Comparison of ENCODE assay signal across 8 cellular contexts in the genomic region with DNA sequence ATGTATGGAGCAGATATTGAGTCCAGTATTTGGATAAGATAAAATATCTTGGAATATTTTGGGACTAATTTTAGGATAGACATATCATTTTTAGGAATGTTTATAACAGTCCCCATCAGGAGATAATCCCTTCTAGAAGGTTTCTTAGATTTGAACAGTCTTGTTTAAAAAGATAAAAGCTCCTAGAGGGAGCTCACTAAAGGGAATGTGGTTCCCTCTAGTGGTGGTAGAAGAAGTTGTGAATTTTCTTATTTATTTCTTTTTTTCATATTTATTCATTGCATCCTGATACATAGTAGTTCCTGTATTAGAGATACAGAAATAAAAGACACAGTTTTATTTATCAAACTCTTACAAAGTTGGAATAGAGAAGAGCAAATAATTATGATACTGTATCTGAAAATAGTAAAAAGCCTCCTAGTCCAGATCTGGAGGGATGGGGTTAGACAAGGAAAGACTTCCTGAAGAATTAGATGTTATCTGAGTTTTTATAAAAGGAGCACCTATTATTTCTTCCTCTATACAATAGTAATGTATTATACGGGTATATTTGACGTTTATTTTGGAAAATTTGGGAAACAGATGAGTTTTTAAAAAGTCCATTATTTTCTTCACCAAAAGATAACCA. TPM values are rescaled to one million over a fixed set of nuclear protein-coding genes. Genes with fewer than 3 reads are reported as not detected.
A peak's percentile ranks its signal among the peaks of the same experiment; 100 is the strongest.
DNase-seq lines count a peak whose midpoint lies in the region; ATAC-seq, FAIRE-seq and TF ChIP-seq lines count a peak whose summit lies in the region.

No MANE protein-coding gene starts in this region.

- TF ChIP-seq CTCF in heart right ventricle (IDR thresholded peaks at IDR 0.05) (peak; percentile 53 to 78 (median 68)), tibial nerve (IDR thresholded peaks at IDR 0.05) (peak; percentile 49 to 68 (median 54))

- H3K27me3 ChIP-seq in heart right ventricle (no peaks in the 10 kb centered on the region), tibial nerve (no peaks in the 10 kb centered on the region)

- H3K4me1 ChIP-seq in heart right ventricle (no peaks in the 10 kb centered on the region), tibial nerve (no peaks in the 10 kb centered on the region)

- H3K9me3 ChIP-seq in heart right ventricle (no peaks in the 10 kb centered on the region), tibial nerve (no peaks in the 10 kb centered on the region)

- DNase-seq in heart right ventricle, result no peak
- DNase-seq in Right ventricle myocardium superior, result no peak
- DNase-seq in NCI-H2081 treated with DMSO at 0.1 percent for 48 hours (lab: John Stamatoyannopoulos, UW), result peak; percentile 45
- DNase-seq in amniotic epithelial cell (ENCODE audit: low read depth), result peak; percentile 59
- no peak for DNase-seq in tibial nerve (ENCODE audit: low spot score in 2 of 2)
- no peak for DNase-seq in activated naive CD4-positive, alpha-beta T cell treated with anti-CD3 and anti-CD28 coated beads, Interleukin-2, amount 10 ng/mL, durations not matched to agents 7 days and 5 days

- peak; percentile 97 for FAIRE-seq in islet of Langerhans (lab: Jason Lieb, UNC)

- ATAC-seq in heart right ventricle (no peak), Right ventricle myocardium superior (ENCODE audit: poor library complexity) (no peak), GM19324 (IDR thresholded peaks at IDR 0.05; ENCODE audit: low FRiP score, unreplicated experiment) (no peak)

- H3K4me1 Mint-ChIP-seq in activated naive CD4-positive, alpha-beta T cell treated with anti-CD3 and anti-CD28 coated beads, Interleukin-2, amount 10 ng/mL, durations not matched to agents 7 days and 5 days, result no peaks in the 10 kb centered on the region

- TF ChIP-seq POLR2A in tibial nerve (IDR thresholded peaks at IDR 0.05), result no peak

- H3K4me3 Mint-ChIP-seq in activated naive CD4-positive, alpha-beta T cell treated with anti-CD3 and anti-CD28 coated beads, Interleukin-2, amount 10 ng/mL, durations not matched to agents 7 days and 5 days, result no peak overlapping the region

- no peaks in the 10 kb centered on the region for H3K9me3 Mint-ChIP-seq in activated naive CD4-positive, alpha-beta T cell treated with anti-CD3 and anti-CD28 coated beads, Interleukin-2, amount 10 ng/mL, durations not matched to agents 7 days and 5 days

- H3K27ac ChIP-seq in heart right ventricle (no peak overlapping the region), tibial nerve (no peak overlapping the region)

- TF ChIP-seq EP300 in tibial nerve (IDR thresholded peaks at IDR 0.05), result no peak

- no peak overlapping the region for H3K27ac Mint-ChIP-seq in activated naive CD4-positive, alpha-beta T cell treated with anti-CD3 and anti-CD28 coated beads, Interleukin-2, amount 10 ng/mL, durations not matched to agents 7 days and 5 days

- H3K4me3 ChIP-seq in heart right ventricle, result no peak overlapping the region
- no peak overlapping the region for H3K4me3 ChIP-seq in tibial nerve

- peaks cover 26% of the 10 kb centered on the region for H3K27me3 Mint-ChIP-seq in activated naive CD4-positive, alpha-beta T cell treated with anti-CD3 and anti-CD28 coated beads, Interleukin-2, amount 10 ng/mL, durations not matched to agents 7 days and 5 days

- H3K36me3 ChIP-seq in heart right ventricle (no peaks in the 10 kb centered on the region), tibial nerve (no peaks in the 10 kb centered on the region)

- intact Hi-C loops in heart right ventricle (cut with DNase I), result no loop called here
- intact Hi-C loops in Right ventricle myocardium superior (cut with DNase I), result loop anchor here (10.0 kb wide), 1 partner anchor 684 kb away; a partner anchor contains a TSS

- CTCF ChIA-PET in activated naive CD4-positive, alpha-beta T cell treated with anti-CD3 and anti-CD28 coated beads, Interleukin-2, amount 10 ng/mL, durations not matched to agents 7 days and 5 days (lab: Charles Lee), result interaction anchor here (0.8 to 2.1 kb wide), 11 partner anchors 16 to 695 kb away, joined by 3 to 16 read pairs (median 3); no protein-coding TSS in a partner anchor

- no peaks in the 10 kb centered on the region for H3K36me3 Mint-ChIP-seq in activated naive CD4-positive, alpha-beta T cell treated with anti-CD3 and anti-CD28 coated beads, Interleukin-2, amount 10 ng/mL, durations not matched to agents 7 days and 5 days

- WGBS in heart right ventricle, 2 donors, result 0 to 1% methylated on average over 2 of the region's 2 CpGs
- WGBS in tibial nerve, 2 donors, result 0 to 2% methylated on average over 2 of the region's 2 CpGs

RNA-seq across cellular contexts. Expression of a gene that starts 24.5 kb away (rescaled TPM):
- under 1 TPM in 7 of 10 donors, not detected in 3; 0.07 to 0.49 (median 0.14) TPM for total RNA-seq in heart right ventricle
- polyA plus RNA-seq in heart right ventricle, result under 1 TPM in 1 of 2 donors, not detected in 1; 0.03 TPM
- total RNA-seq in Right ventricle myocardium superior, result not detected
- 1 to 10 TPM in 1 of 4 donors, under 1 TPM in 2, not detected in 1; 0.22 to 1.5 (median 0.42) TPM for total RNA-seq in tibial nerve

Comparison
In these comparisons a context has a peak if more than half of its experiments do, and no peak if none do; other contexts are left out.
1. DNase-seq: peak in NCI-H2081 treated with DMSO at 0.1 percent for 48 hours (single experiment) and amniotic epithelial cell (single experiment); none in heart right ventricle (0 of 2), Right ventricle myocardium superior (single experiment), tibial nerve (0 of 2) and activated naive CD4-positive, alpha-beta T cell treated with anti-CD3 and anti-CD28 coated beads, Interleukin-2, amount 10 ng/mL, durations not matched to agents 7 days and 5 days (single experiment).